In genomic region chrX:129736491-129736890, GRCh38 we compare ENCODE assay signal across 21 cellular contexts. TPM values are rescaled to one million over a fixed set of nuclear protein-coding genes. Genes with fewer than 3 reads are reported as not detected.
DNase-seq lines count a peak whose midpoint lies in the region; ATAC-seq and TF ChIP-seq lines count a peak whose summit lies in the region.
"Had no signal": no experiment of that assay in that cellular context is flagged by ENCODE, and none has a peak within 500 bp of the region (broad histone marks: within the 10 kb centered on the region; RNA-seq: fewer than 3 reads in every experiment).

No MANE protein-coding gene starts in this region.

- TF ChIP-seq CTCF in DND-41 (IDR thresholded peaks at IDR 0.05; ENCODE audit: borderline replicate concordance, extremely low read depth, low read length, poor library complexity, severe bottlenecking) (no peak), liver (IDR thresholded peaks at IDR 0.05; ENCODE audit: low read depth, low read length, missing input control) (no peak), breast epithelium (IDR thresholded peaks at IDR 0.05) (no peak)
- no peak for TF ChIP-seq CTCF in activated CD8-positive, alpha-beta T cell treated with anti-CD3 and anti-CD28 coated beads for 36 hours (IDR thresholded peaks at IDR 0.05)

- TF ChIP-seq RAD21 in liver (IDR thresholded peaks at IDR 0.05): peak; percentile 33 to 42

- H3K4me1 ChIP-seq in CD4-positive, CD25-positive, alpha-beta regulatory T cell (ENCODE audit: control insufficient read depth, insufficient read depth, low read length, poor library complexity, severe bottlenecking): peaks cover 16% of the 10 kb centered on the region
- H3K4me1 ChIP-seq in DND-41 (ENCODE audit: insufficient read depth, low read length): peaks cover 98% of the 10 kb centered on the region
- H3K4me1 ChIP-seq in liver (ENCODE audit: control insufficient read depth in 4 of 4, insufficient read depth in 4 of 4, low read length in 3 of 4): peaks cover 3 to 39% (median 32%) of the 10 kb centered on the region in 4 donors
- H3K4me1 ChIP-seq in breast epithelium: no peaks in the 10 kb centered on the region
- H3K4me1 ChIP-seq: body of pancreas, gastroesophageal sphincter, lower lobe of right lung, thyroid gland had no signal

- H3K27ac Mint-ChIP-seq in CD4-positive, CD25-positive, alpha-beta regulatory T cell: peak overlapping the region in 2 of 3 donors; percentile 14 to 40
- peak overlapping the region; percentile 11 for H3K27ac Mint-ChIP-seq in activated CD8-positive, alpha-beta T cell treated with anti-CD3 and anti-CD28 coated beads for 36 hours

- H3K36me3 ChIP-seq in CD4-positive, CD25-positive, alpha-beta regulatory T cell (ENCODE audit: control insufficient read depth, insufficient read depth, low read length): no peaks in the 10 kb centered on the region
- H3K36me3 ChIP-seq in DND-41 (ENCODE audit: insufficient read depth, low read length) (no peaks in the 10 kb centered on the region), liver (ENCODE audit: control insufficient read depth in 4 of 4, insufficient read depth in 3 of 4, low read depth in 1 of 4, low read length in 3 of 4) (no peaks in the 10 kb centered on the region), breast epithelium (no peaks in the 10 kb centered on the region)
- H3K36me3 ChIP-seq: gastroesophageal sphincter, lower lobe of right lung, SJSA1, thyroid gland had no signal

- 26% methylated on average over 6 of the region's 6 CpGs for WGBS in liver

- no peak for TF ChIP-seq POLR2A in breast epithelium (IDR thresholded peaks at IDR 0.05)

- CTCF ChIA-PET in activated CD8-positive, alpha-beta T cell treated with anti-CD3 and anti-CD28 coated beads for 36 hours (lab: Charles Lee): interaction anchor here (0.7 to 6.1 kb wide), 6 partner anchors 10 to 188 kb away, joined by 3 to 35 read pairs (median 4); no protein-coding TSS in a partner anchor

- H3K27me3 ChIP-seq in CD4-positive, CD25-positive, alpha-beta regulatory T cell (ENCODE audit: control insufficient read depth, insufficient read depth, low read length): no peaks in the 10 kb centered on the region
- H3K27me3 ChIP-seq in DND-41 (ENCODE audit: insufficient read depth, low read length, poor library complexity) (no peaks in the 10 kb centered on the region), liver (ENCODE audit: control insufficient read depth in 4 of 4, insufficient read depth in 4 of 4, low read length in 3 of 4) (no peaks in the 10 kb centered on the region), breast epithelium (peaks cover 0 to 38% of the 10 kb centered on the region in 2 donors)
- H3K27me3 ChIP-seq: body of pancreas, gastroesophageal sphincter, SJSA1, thyroid gland had no signal

- no peaks in the 10 kb centered on the region for H4K20me1 ChIP-seq in DND-41 (ENCODE audit: insufficient read depth, low read length)

- peak overlapping the region; percentile 47 for H3K9ac ChIP-seq in DND-41 (ENCODE audit: low read depth, low read length)
- no peak overlapping the region for H3K9ac ChIP-seq in liver (ENCODE audit: low read depth in 1 of 2, low read length in 2 of 2)
- H3K9ac ChIP-seq: GM23248 had no signal

- intact Hi-C loops in activated CD8-positive, alpha-beta T cell treated with anti-CD3 and anti-CD28 coated beads for 36 hours (cut with micrococcal nuclease): no loop called here
- intact Hi-C loops in breast epithelium (cut with DNase I; ENCODE audit: low total_unique reads): no loop called here

- no peak for DNase-seq in CD4-positive, CD25-positive, alpha-beta regulatory T cell
- DNase-seq in DND-41: peak; percentile 58
- DNase-seq in activated CD8-positive, alpha-beta T cell treated with anti-CD3 and anti-CD28 coated beads for 36 hours: peak; percentile 35
- DNase-seq in breast epithelium (ENCODE audit: low spot score in 2 of 2): no peak
- no peak for DNase-seq in NCI-H774 (lab: John Stamatoyannopoulos, UW)
- DNase-seq: AML-193, body of pancreas, dermis blood vessel endothelial cell, DMS153, GM23248, IMR-90, lower lobe of right lung, NCI-H69, PC-9, thyroid gland had no signal

- H2AFZ ChIP-seq in DND-41 (ENCODE audit: low read depth, low read length): no peak overlapping the region
- H2AFZ ChIP-seq: GM23248, PC-9 had no signal

- peaks cover 3% of the 10 kb centered on the region for H3K36me3 Mint-ChIP-seq in CD4-positive, CD25-positive, alpha-beta regulatory T cell
- H3K36me3 Mint-ChIP-seq in activated CD8-positive, alpha-beta T cell treated with anti-CD3 and anti-CD28 coated beads for 36 hours (ENCODE audit: low read depth): no peaks in the 10 kb centered on the region

- no peaks in the 10 kb centered on the region for H3K27me3 Mint-ChIP-seq in CD4-positive, CD25-positive, alpha-beta regulatory T cell
- no peaks in the 10 kb centered on the region for H3K27me3 Mint-ChIP-seq in activated CD8-positive, alpha-beta T cell treated with anti-CD3 and anti-CD28 coated beads for 36 hours

- H3K27ac ChIP-seq in CD4-positive, CD25-positive, alpha-beta regulatory T cell (ENCODE audit: insufficient read depth, low read length, poor library complexity, severe bottlenecking): no peak overlapping the region
- H3K27ac ChIP-seq in DND-41 (ENCODE audit: low read length) (peak overlapping the region; percentile 88), liver (ENCODE audit: low read depth in 1 of 2, low read length in 2 of 2) (peak overlapping the region in 1 of 2 donors; percentile 37), breast epithelium (no peak overlapping the region)
- H3K27ac ChIP-seq: body of pancreas, gastroesophageal sphincter, GM23248, lower lobe of right lung, PC-9, SJSA1, thyroid gland had no signal

- peak overlapping the region in 1 of 4 donors; percentile 20 for H3K4me3 Mint-ChIP-seq in CD4-positive, CD25-positive, alpha-beta regulatory T cell
- H3K4me3 Mint-ChIP-seq in activated CD8-positive, alpha-beta T cell treated with anti-CD3 and anti-CD28 coated beads for 36 hours: no peak overlapping the region

- POLR2A ChIA-PET in activated CD8-positive, alpha-beta T cell treated with anti-CD3 and anti-CD28 coated beads for 36 hours (lab: Charles Lee): no interaction called here

- peaks cover 7 to 28% (median 13%) of the 10 kb centered on the region in 4 donors for H3K4me1 Mint-ChIP-seq in CD4-positive, CD25-positive, alpha-beta regulatory T cell
- H3K4me1 Mint-ChIP-seq in activated CD8-positive, alpha-beta T cell treated with anti-CD3 and anti-CD28 coated beads for 36 hours (ENCODE audit: low read depth): peaks cover 24% of the 10 kb centered on the region

- H3K4me2 ChIP-seq in DND-41 (ENCODE audit: insufficient read depth, low read length): 0 out of 2 replicates have a peak overlapping the region, but pooled peaks have one; percentile 12
- H3K4me2 ChIP-seq: PC-9, smooth muscle cell had no signal

- no peaks in the 10 kb centered on the region for H3K79me2 ChIP-seq in DND-41 (ENCODE audit: insufficient read depth, low read length)

- H3K9me3 ChIP-seq in CD4-positive, CD25-positive, alpha-beta regulatory T cell (ENCODE audit: control insufficient read depth in 2 of 2, low read length in 2 of 2): no peaks in the 10 kb centered on the region
- H3K9me3 ChIP-seq in DND-41 (ENCODE audit: insufficient read depth, low read length, severe bottlenecking) (no peaks in the 10 kb centered on the region), liver (ENCODE audit: control insufficient read depth in 4 of 4, low read length in 3 of 4) (no peaks in the 10 kb centered on the region), breast epithelium (no peaks in the 10 kb centered on the region)
- H3K9me3 ChIP-seq: body of pancreas, gastroesophageal sphincter, lower lobe of right lung, SJSA1, thyroid gland had no signal

- peak in 1 of 2 donors; percentile 28 for ATAC-seq in CD4-positive, CD25-positive, alpha-beta regulatory T cell (ENCODE audit: low read depth in 2 of 2)
- ATAC-seq in DND-41 (ENCODE audit: insufficient read depth, low read depth) (peak; percentile 42), HG03108 (IDR thresholded peaks at IDR 0.05; ENCODE audit: unreplicated experiment) (no peak)
- ATAC-seq in activated CD8-positive, alpha-beta T cell treated with anti-CD3 and anti-CD28 coated beads for 36 hours: peak; percentile 73
- ATAC-seq: body of pancreas, gastroesophageal sphincter, lower lobe of right lung had no signal

- peaks cover 0 to under 1% (median 0%) of the 10 kb centered on the region in 7 donors for H3K9me3 Mint-ChIP-seq in CD4-positive, CD25-positive, alpha-beta regulatory T cell
- no peaks in the 10 kb centered on the region for H3K9me3 Mint-ChIP-seq in activated CD8-positive, alpha-beta T cell treated with anti-CD3 and anti-CD28 coated beads for 36 hours

- H3K4me3 ChIP-seq in CD4-positive, CD25-positive, alpha-beta regulatory T cell (ENCODE audit: low read depth, low read length): no peak overlapping the region
- H3K4me3 ChIP-seq in DND-41 (ENCODE audit: low read depth in 1 of 2, low read length in 2 of 2) (no peak overlapping the region), liver (ENCODE audit: low read depth in 1 of 3, low read length in 3 of 3) (no peak overlapping the region), breast epithelium (no peak overlapping the region)
- H3K4me3 ChIP-seq: body of pancreas, gastroesophageal sphincter, GM23248, lower lobe of right lung, PC-9, SJSA1, smooth muscle cell, thyroid gland had no signal

TF ChIP-seq in liver, 16 proteins besides CTCF, POLR2A, EP300 and RAD21 (continues in another document):
- TF ChIP-seq HNF4G (IDR thresholded peaks at IDR 0.05): peak; percentile 74
- peak; percentile 92 to 93 for TF ChIP-seq HNF4A (conservative IDR thresholded peaks at IDR 0.05)
- peak in 1 of 2 donors; percentile 38 for TF ChIP-seq GABPA (IDR thresholded peaks at IDR 0.05 in 1 of 2, conservative IDR thresholded peaks at IDR 0.05 in 1 of 2)
- peak; percentile 42 for TF ChIP-seq YY1 (IDR thresholded peaks at IDR 0.05)
- TF ChIP-seq NR2F2 (IDR thresholded peaks at IDR 0.05): no peak
- TF ChIP-seq RXRA (IDR thresholded peaks at IDR 0.05): peak; percentile 60 to 66
- TF ChIP-seq SP1 (IDR thresholded peaks at IDR 0.05): peak; percentile 94
- TF ChIP-seq EGR1 (IDR thresholded peaks at IDR 0.05; ENCODE audit: low read depth in 2 of 2): peak in 1 of 2 donors; percentile 15

RNA-seq across cellular contexts. Expression of gene XPNPEP2, which starts 2.3 kb away (rescaled TPM):
- total RNA-seq in CD4-positive, CD25-positive, alpha-beta regulatory T cell: 0.99 TPM
- polyA plus RNA-seq in CD4-positive, CD25-positive, alpha-beta regulatory T cell: under 1 TPM; 0.17 to 0.75 (median 0.41) TPM
- under 1 TPM; 0.16 to 0.38 TPM for total RNA-seq in activated CD8-positive, alpha-beta T cell treated with anti-CD3 and anti-CD28 coated beads for 36 hours
- total RNA-seq in liver (1 to 10 TPM in 1 of 2 donors, under 1 TPM in 1; 0.19 to 2.1 TPM), breast epithelium (10 to 100 TPM in 1 of 3 donors, 1 to 10 TPM in 1, under 1 TPM in 1; 0.44 to 12.8 (median 3.9) TPM)
- polyA plus RNA-seq in liver: 10 to 100 TPM in 1 of 2 donors, 1 to 10 TPM in 1; 7.7 to 23.0 TPM
- total RNA-seq: dermis blood vessel endothelial cell, epithelial cell of proximal tubule, PC-9 had no signal

RNA-seq across cellular contexts. Expression of gene SASH3, which starts 43.3 kb away (rescaled TPM):
- 117 TPM for total RNA-seq in CD4-positive, CD25-positive, alpha-beta regulatory T cell
- polyA plus RNA-seq in CD4-positive, CD25-positive, alpha-beta regulatory T cell: 100 to 1,000 TPM; 161 to 205 (median 193) TPM
- 100 to 1,000 TPM; 117 to 123 TPM for total RNA-seq in activated CD8-positive, alpha-beta T cell treated with anti-CD3 and anti-CD28 coated beads for 36 hours
- total RNA-seq in liver (1 to 10 TPM; 4.5 to 9.5 TPM), breast epithelium (10 to 100 TPM in 1 of 3 donors, 1 to 10 TPM in 2; 6.6 to 18.7 (median 10.0) TPM)
- polyA plus RNA-seq in liver: 1 to 10 TPM; 1.8 to 3.2 TPM
- total RNA-seq: dermis blood vessel endothelial cell, epithelial cell of proximal tubule, GM23248, IMR-90, PC-9, SJSA1, smooth muscle cell had no signal
- polyA plus RNA-seq: IMR-90, smooth muscle cell had no signal

Comparison
In these comparisons a context has a peak if more than half of its experiments do, and no peak if none do; other contexts are left out.
1. DNase-seq: peak in DND-41 (single experiment) and activated CD8-positive, alpha-beta T cell treated with anti-CD3 and anti-CD28 coated beads for 36 hours (single experiment); none in CD4-positive, CD25-positive, alpha-beta regulatory T cell (0 of 3), breast epithelium (0 of 2) and NCI-H774 (single experiment).